In genomic region chr2:167265004-167265403, GRCh38 we compare ENCODE assay signal across 33 cellular contexts. TPM values are rescaled to one million over a fixed set of nuclear protein-coding genes. Genes with fewer than 3 reads are reported as not detected.
"Had no signal": no experiment of that assay in that cellular context is flagged by ENCODE, and none has a peak within 500 bp of the region (broad histone marks: within the 10 kb centered on the region; RNA-seq: fewer than 3 reads in every experiment).

No MANE protein-coding gene starts in this region.

- H3K36me3 Mint-ChIP-seq: activated CD8-positive, alpha-beta memory T cell treated with anti-CD3 and anti-CD28 coated beads, Interleukin-2, amount 10 ng/mL, durations not matched to agents 7 days and 5 days; activated naive CD4-positive, alpha-beta T cell treated with anti-CD3 and anti-CD28 coated beads, Interleukin-2, amount 10 ng/mL, durations not matched to agents 7 days and 5 days; activated naive CD4-positive, alpha-beta T cell treated with anti-CD3 and anti-CD28 coated beads, Interleukin-2, amount 50 U/mL, for 24 hours; activated naive CD8-positive, alpha-beta T cell; activated naive CD8-positive, alpha-beta T cell treated with anti-CD3 and anti-CD28 coated beads, Interleukin-2, amount 10 ng/mL, durations not matched to agents 7 days and 5 days had no signal

- H3K4me3 ChIP-seq: ascending aorta, cardiac muscle cell had no signal

- H3K27ac ChIP-seq: ascending aorta, cardiac muscle cell, VCaP had no signal

- H3K4me1 Mint-ChIP-seq: activated B cell treated with CpG ODN at 0.5 μM for 24 hours; activated CD4-positive, alpha-beta memory T cell treated with anti-CD3 and anti-CD28 coated beads, Interleukin-2, amount 10 ng/mL, durations not matched to agents 7 days and 5 days; activated CD4-positive, alpha-beta T cell treated with anti-CD3 and anti-CD28 coated beads, Interleukin-2, amount 10 ng/mL, durations not matched to agents 24 days and 14 days; activated CD8-positive, alpha-beta memory T cell treated with anti-CD3 and anti-CD28 coated beads, Interleukin-2, amount 10 ng/mL, durations not matched to agents 7 days and 5 days; activated naive CD4-positive, alpha-beta T cell treated with anti-CD3 and anti-CD28 coated beads, Interleukin-2, amount 10 ng/mL, durations not matched to agents 7 days and 5 days; activated naive CD4-positive, alpha-beta T cell treated with anti-CD3 and anti-CD28 coated beads, Interleukin-2, amount 50 U/mL, for 24 hours; activated naive CD8-positive, alpha-beta T cell treated with anti-CD3 and anti-CD28 coated beads, Interleukin-2, amount 10 ng/mL, durations not matched to agents 7 days and 5 days; activated naive CD8-positive, alpha-beta T cell treated with anti-CD3 and anti-CD28 coated beads, Interleukin-2, amount 50 U/mL, for 24 hours; brain; central memory CD8-positive, alpha-beta T cell had no signal

- H3K27me3 Mint-ChIP-seq: activated B cell treated with CpG ODN at 0.5 μM for 24 hours; activated CD4-positive, alpha-beta memory T cell treated with anti-CD3 and anti-CD28 coated beads, Interleukin-2, amount 10 ng/mL, durations not matched to agents 7 days and 5 days; activated CD4-positive, alpha-beta T cell treated with anti-CD3 and anti-CD28 coated beads, Interleukin-2, amount 10 ng/mL, durations not matched to agents 24 days and 14 days; activated CD8-positive, alpha-beta memory T cell treated with anti-CD3 and anti-CD28 coated beads, Interleukin-2, amount 10 ng/mL, durations not matched to agents 7 days and 5 days; activated naive CD4-positive, alpha-beta T cell treated with anti-CD3 and anti-CD28 coated beads, Interleukin-2, amount 10 ng/mL, durations not matched to agents 7 days and 5 days; activated naive CD4-positive, alpha-beta T cell treated with anti-CD3 and anti-CD28 coated beads, Interleukin-2, amount 50 U/mL, for 24 hours; activated naive CD8-positive, alpha-beta T cell treated with anti-CD3 and anti-CD28 coated beads, Interleukin-2, amount 10 ng/mL, durations not matched to agents 7 days and 5 days; activated naive CD8-positive, alpha-beta T cell treated with anti-CD3 and anti-CD28 coated beads, Interleukin-2, amount 50 U/mL, for 24 hours; activated T-cell treated with anti-CD3 and anti-CD28 coated beads, Interleukin-2, amount 50 U/mL, for 24 hours; central memory CD8-positive, alpha-beta T cell had no signal

- DNase-seq: activated B cell treated with CpG ODN at 0.5 μM for 24 hours; activated CD4-positive, alpha-beta memory T cell treated with anti-CD3 and anti-CD28 coated beads, Interleukin-2, amount 10 ng/mL, durations not matched to agents 7 days and 5 days; activated CD4-positive, alpha-beta T cell treated with anti-CD3 and anti-CD28 coated beads for 4 hours; activated CD4-positive, alpha-beta T cell treated with anti-CD3 and anti-CD28 coated beads, Interleukin-2, amount 10 ng/mL, durations not matched to agents 24 days and 14 days; activated CD4-positive, alpha-beta T cell treated with anti-CD3 and anti-CD28 coated beads, Interleukin-2, amount 50 U/mL, for 48 hours; activated CD4-positive, CD25-positive, alpha-beta regulatory T cell treated with anti-CD3 and anti-CD28 coated beads, Interleukin-2, amount 50 U/mL, for 72 hours; activated CD8-positive, alpha-beta memory T cell treated with anti-CD3 and anti-CD28 coated beads for 24 hours; activated CD8-positive, alpha-beta memory T cell treated with anti-CD3 and anti-CD28 coated beads, Interleukin-2, amount 10 ng/mL, durations not matched to agents 7 days and 5 days; activated CD8-positive, alpha-beta memory T cell treated with anti-CD3 and anti-CD28 coated beads, Interleukin-2, amount 50 U/mL, for 48 hours; activated CD8-positive, alpha-beta T cell treated with anti-CD3 and anti-CD28 coated beads, Interleukin-2, amount 10 ng/mL, durations not matched to agents 7 days and 5 days; activated effector memory CD4-positive, alpha-beta T cell treated with Interleukin-2 at 50 U/mL for 16 hours; activated gamma-delta T cell; activated naive CD4-positive, alpha-beta T cell treated with anti-CD3 and anti-CD28 coated beads, Interleukin-2, amount 10 ng/mL, durations not matched to agents 7 days and 5 days; activated naive CD4-positive, alpha-beta T cell treated with Interleukin-2 at 50 U/mL for 16 hours; activated naive CD8-positive, alpha-beta T cell treated with anti-CD3 and anti-CD28 coated beads, Interleukin-2, amount 10 ng/mL, durations not matched to agents 7 days and 5 days; activated naive CD8-positive, alpha-beta T cell treated with anti-CD3 and anti-CD28 coated beads, Interleukin-2, amount 50 U/mL, for 24 hours; activated T-cell treated with anti-CD3 and anti-CD28 coated beads, Interleukin-2, amount 50 U/mL, for 24 hours; activated T-cell treated with anti-CD3 and anti-CD28 coated beads, Interleukin-2, amount 50 U/mL, for 48 hours; cerebellar nuclear complex; T-helper 1 cell; T-helper 9 cell had no signal

- FAIRE-seq: bronchial epithelial cell, TTC549 had no signal

- ATAC-seq: activated CD8-positive, alpha-beta memory T cell treated with anti-CD3 and anti-CD28 coated beads, Interleukin-2, amount 10 ng/mL, durations not matched to agents 7 days and 5 days; activated CD8-positive, alpha-beta T cell treated with anti-CD3 and anti-CD28 coated beads, Interleukin-2, amount 10 ng/mL, durations not matched to agents 7 days and 5 days; activated naive CD8-positive, alpha-beta T cell treated with anti-CD3 and anti-CD28 coated beads, Interleukin-2, amount 50 U/mL, for 24 hours had no signal

- H3K27ac Mint-ChIP-seq: activated B cell treated with CpG ODN at 0.5 μM for 24 hours; activated CD4-positive, alpha-beta memory T cell treated with anti-CD3 and anti-CD28 coated beads, Interleukin-2, amount 10 ng/mL, durations not matched to agents 7 days and 5 days; activated CD4-positive, alpha-beta T cell treated with anti-CD3 and anti-CD28 coated beads, Interleukin-2, amount 10 ng/mL, durations not matched to agents 24 days and 14 days; activated CD8-positive, alpha-beta memory T cell treated with anti-CD3 and anti-CD28 coated beads, Interleukin-2, amount 10 ng/mL, durations not matched to agents 7 days and 5 days; activated CD8-positive, alpha-beta T cell treated with anti-CD3 and anti-CD28 coated beads, Interleukin-2, amount 10 ng/mL, durations not matched to agents 7 days and 5 days; activated naive CD4-positive, alpha-beta T cell treated with anti-CD3 and anti-CD28 coated beads, Interleukin-2, amount 10 ng/mL, durations not matched to agents 7 days and 5 days; activated naive CD4-positive, alpha-beta T cell treated with anti-CD3 and anti-CD28 coated beads, Interleukin-2, amount 50 U/mL, for 24 hours; activated naive CD8-positive, alpha-beta T cell; activated naive CD8-positive, alpha-beta T cell treated with anti-CD3 and anti-CD28 coated beads, Interleukin-2, amount 10 ng/mL, durations not matched to agents 7 days and 5 days; activated naive CD8-positive, alpha-beta T cell treated with anti-CD3 and anti-CD28 coated beads, Interleukin-2, amount 50 U/mL, for 24 hours; activated T-cell treated with anti-CD3 and anti-CD28 coated beads, Interleukin-2, amount 50 U/mL, for 24 hours; activated T-helper 2 cell treated with anti-CD3 and anti-CD28 coated beads, Interferon-gamma antibody, Interleukin-2, Interleukin-4, amounts not matched to agents 10 μg/mL and 5 μg/mL and 100 μg/mL, durations not matched to agents 14 hours and 24 hours and 36 hours; brain; T-helper 1 cell treated with Interleukin-12 subunit alpha and Interleukin-12 subunit beta and Interleukin-4 antibody, amounts not matched to agents 30 μg/mL and 1 μg/mL, for 36 hours; T-helper 2 cell treated with Interferon-gamma antibody and Interleukin-4, amounts not matched to agents 5 μg/mL and 100 μg/mL, for 36 hours had no signal

- H3K36me3 ChIP-seq: ascending aorta, cardiac muscle cell had no signal

- H3K4me1 ChIP-seq: ascending aorta had no signal

- H3K27me3 ChIP-seq: ascending aorta, cardiac muscle cell had no signal

- H3K4me3 Mint-ChIP-seq: activated B cell treated with CpG ODN at 0.5 μM for 24 hours; activated CD4-positive, alpha-beta memory T cell treated with anti-CD3 and anti-CD28 coated beads, Interleukin-2, amount 10 ng/mL, durations not matched to agents 7 days and 5 days; activated CD4-positive, alpha-beta T cell treated with anti-CD3 and anti-CD28 coated beads, Interleukin-2, amount 10 ng/mL, durations not matched to agents 24 days and 14 days; activated CD8-positive, alpha-beta memory T cell treated with anti-CD3 and anti-CD28 coated beads, Interleukin-2, amount 10 ng/mL, durations not matched to agents 7 days and 5 days; activated CD8-positive, alpha-beta T cell treated with anti-CD3 and anti-CD28 coated beads, Interleukin-2, amount 10 ng/mL, durations not matched to agents 7 days and 5 days; activated naive CD4-positive, alpha-beta T cell treated with anti-CD3 and anti-CD28 coated beads, Interleukin-2, amount 10 ng/mL, durations not matched to agents 7 days and 5 days; activated naive CD4-positive, alpha-beta T cell treated with anti-CD3 and anti-CD28 coated beads, Interleukin-2, amount 50 U/mL, for 24 hours; activated naive CD8-positive, alpha-beta T cell; activated naive CD8-positive, alpha-beta T cell treated with anti-CD3 and anti-CD28 coated beads, Interleukin-2, amount 10 ng/mL, durations not matched to agents 7 days and 5 days; activated naive CD8-positive, alpha-beta T cell treated with anti-CD3 and anti-CD28 coated beads, Interleukin-2, amount 50 U/mL, for 24 hours; activated T-cell treated with anti-CD3 and anti-CD28 coated beads, Interleukin-2, amount 50 U/mL, for 24 hours; brain; central memory CD8-positive, alpha-beta T cell; T-helper 1 cell treated with Interleukin-12 subunit alpha and Interleukin-12 subunit beta and Interleukin-4 antibody, amounts not matched to agents 30 μg/mL and 1 μg/mL, for 36 hours; T-helper 2 cell treated with Interferon-gamma antibody and Interleukin-4, amounts not matched to agents 5 μg/mL and 100 μg/mL, for 36 hours had no signal

RNA-seq across cellular contexts. Expression of gene B3GALT1, which starts 27.8 kb away (rescaled TPM):
- total RNA-seq: activated B cell treated with CpG ODN at 0.5 μM for 24 hours; activated CD4-positive, alpha-beta memory T cell treated with anti-CD3 and anti-CD28 coated beads, Interleukin-2, amount 10 ng/mL, durations not matched to agents 7 days and 5 days; activated CD4-positive, alpha-beta T cell treated with anti-CD3 and anti-CD28 coated beads, Interleukin-2, amount 10 ng/mL, durations not matched to agents 24 days and 14 days; activated CD8-positive, alpha-beta memory T cell treated with anti-CD3 and anti-CD28 coated beads, Interleukin-2, amount 10 ng/mL, durations not matched to agents 7 days and 5 days; activated CD8-positive, alpha-beta T cell treated with anti-CD3 and anti-CD28 coated beads, Interleukin-2, amount 10 ng/mL, durations not matched to agents 7 days and 5 days; activated naive CD8-positive, alpha-beta T cell treated with anti-CD3 and anti-CD28 coated beads, Interleukin-2, amount 10 ng/mL, durations not matched to agents 7 days and 5 days; activated T-helper 2 cell treated with anti-CD3 and anti-CD28 coated beads, Interferon-gamma antibody, Interleukin-2, Interleukin-4, amounts not matched to agents 10 μg/mL and 5 μg/mL and 100 μg/mL, durations not matched to agents 14 hours and 24 hours and 36 hours; bronchial epithelial cell had no signal
